Comparison of ENCODE assay signal across 8 cellular contexts in genomic region chr1:201015551-201016091, GRCh38. TPM values are rescaled to one million over a fixed set of nuclear protein-coding genes. Genes with fewer than 3 reads are reported as not detected.
DNase-seq lines count a peak whose midpoint lies in the region; TF ChIP-seq lines count a peak whose summit lies in the region.

No MANE protein-coding gene starts in this region.

- peak overlapping the region; percentile 82 for H3K27ac Mint-ChIP-seq in activated naive CD4-positive, alpha-beta T cell treated with anti-CD3 and anti-CD28 coated beads for 36 hours
- H3K27ac Mint-ChIP-seq in T-helper 2 cell treated with Interferon-gamma antibody and Interleukin-4, amounts not matched to agents 5 μg/mL and 100 μg/mL, for 36 hours = peak overlapping the region; percentile 86
- H3K27ac Mint-ChIP-seq in stimulated activated naive CD8-positive, alpha-beta T cell treated with anti-CD3 and anti-CD28 coated beads, Interleukin-15, Interleukin-2, amounts not matched to agents 100 ng/mL and 50 ng/mL, for 24 hours = peak overlapping the region; percentile 93

- H3K4me1 Mint-ChIP-seq in activated naive CD4-positive, alpha-beta T cell treated with anti-CD3 and anti-CD28 coated beads for 36 hours (ENCODE audit: low read depth) = peaks cover 91% of the 10 kb centered on the region
- H3K4me1 Mint-ChIP-seq in T-helper 2 cell treated with Interferon-gamma antibody and Interleukin-4, amounts not matched to agents 5 μg/mL and 100 μg/mL, for 36 hours (ENCODE audit: low read depth) = peaks cover 80% of the 10 kb centered on the region
- H3K4me1 Mint-ChIP-seq in stimulated activated naive CD8-positive, alpha-beta T cell treated with anti-CD3 and anti-CD28 coated beads, Interleukin-15, Interleukin-2, amounts not matched to agents 100 ng/mL and 50 ng/mL, for 24 hours (ENCODE audit: low read depth) = peaks cover 94% of the 10 kb centered on the region

- H3K36me3 Mint-ChIP-seq in activated naive CD4-positive, alpha-beta T cell treated with anti-CD3 and anti-CD28 coated beads for 36 hours (ENCODE audit: low read depth) = peaks cover 11% of the 10 kb centered on the region
- H3K36me3 Mint-ChIP-seq in T-helper 2 cell treated with Interferon-gamma antibody and Interleukin-4, amounts not matched to agents 5 μg/mL and 100 μg/mL, for 36 hours (ENCODE audit: low read depth) = peaks cover 18% of the 10 kb centered on the region
- peaks cover 16% of the 10 kb centered on the region for H3K36me3 Mint-ChIP-seq in stimulated activated naive CD8-positive, alpha-beta T cell treated with anti-CD3 and anti-CD28 coated beads, Interleukin-15, Interleukin-2, amounts not matched to agents 100 ng/mL and 50 ng/mL, for 24 hours (ENCODE audit: low read depth)

- H3K27me3 Mint-ChIP-seq in activated naive CD4-positive, alpha-beta T cell treated with anti-CD3 and anti-CD28 coated beads for 36 hours (ENCODE audit: low read depth) = no peaks in the 10 kb centered on the region
- H3K27me3 Mint-ChIP-seq in T-helper 2 cell treated with Interferon-gamma antibody and Interleukin-4, amounts not matched to agents 5 μg/mL and 100 μg/mL, for 36 hours (ENCODE audit: low read depth) = no peaks in the 10 kb centered on the region
- no peaks in the 10 kb centered on the region for H3K27me3 Mint-ChIP-seq in stimulated activated naive CD8-positive, alpha-beta T cell treated with anti-CD3 and anti-CD28 coated beads, Interleukin-15, Interleukin-2, amounts not matched to agents 100 ng/mL and 50 ng/mL, for 24 hours

- H3K9me3 Mint-ChIP-seq in activated naive CD4-positive, alpha-beta T cell treated with anti-CD3 and anti-CD28 coated beads for 36 hours = no peaks in the 10 kb centered on the region
- H3K9me3 Mint-ChIP-seq in T-helper 2 cell treated with Interferon-gamma antibody and Interleukin-4, amounts not matched to agents 5 μg/mL and 100 μg/mL, for 36 hours = no peaks in the 10 kb centered on the region
- no peaks in the 10 kb centered on the region for H3K9me3 Mint-ChIP-seq in stimulated activated naive CD8-positive, alpha-beta T cell treated with anti-CD3 and anti-CD28 coated beads, Interleukin-15, Interleukin-2, amounts not matched to agents 100 ng/mL and 50 ng/mL, for 24 hours

- intact Hi-C loops in activated naive CD4-positive, alpha-beta T cell treated with anti-CD3 and anti-CD28 coated beads for 36 hours (cut with micrococcal nuclease) = loop anchor here (5.0 kb wide), 1 partner anchor 437 kb away; no protein-coding TSS in a partner anchor

- DNase-seq in activated naive CD4-positive, alpha-beta T cell treated with anti-CD3 and anti-CD28 coated beads for 36 hours = peak; percentile 42
- DNase-seq in activated naive CD4-positive, alpha-beta T cell treated with anti-CD3 and anti-CD28 coated beads, Interleukin-2, amount 50 U/mL, for 16 hours = no peak
- peak; percentile 32 for DNase-seq in T-helper 2 cell treated with Interferon-gamma antibody and Interleukin-4, amounts not matched to agents 5 μg/mL and 100 μg/mL, for 36 hours (ENCODE audit: low spot score)
- DNase-seq in erythroblast (lab: John Stamatoyannopoulos, UW) (no peak), ureter (ENCODE audit: low spot score) (no peak), COLO668 (lab: John Stamatoyannopoulos, UW; ENCODE audit: unreplicated experiment) (no peak), NCI-H146 treated with DMSO at 0.1 percent for 48 hours (lab: John Stamatoyannopoulos, UW; ENCODE audit: unreplicated experiment) (no peak)

- CTCF ChIA-PET in activated naive CD4-positive, alpha-beta T cell treated with anti-CD3 and anti-CD28 coated beads for 36 hours (lab: Charles Lee) = interaction anchor here (0.6 to 4.2 kb wide), 9 partner anchors 8 to 101 kb away, joined by 3 to 40 read pairs (median 5); partner anchors contain the start of gene KIF21B

- H3K4me3 Mint-ChIP-seq in activated naive CD4-positive, alpha-beta T cell treated with anti-CD3 and anti-CD28 coated beads for 36 hours = no peak overlapping the region
- H3K4me3 Mint-ChIP-seq in T-helper 2 cell treated with Interferon-gamma antibody and Interleukin-4, amounts not matched to agents 5 μg/mL and 100 μg/mL, for 36 hours = peak overlapping the region; percentile 64
- peak overlapping the region; percentile 62 for H3K4me3 Mint-ChIP-seq in stimulated activated naive CD8-positive, alpha-beta T cell treated with anti-CD3 and anti-CD28 coated beads, Interleukin-15, Interleukin-2, amounts not matched to agents 100 ng/mL and 50 ng/mL, for 24 hours

- TF ChIP-seq POLR2A in erythroblast (IDR thresholded peaks at IDR 0.05; ENCODE audit: low read length) = peak; percentile 50

RNA-seq across cellular contexts. Expression of gene KIF21B, which starts 7.9 kb away (rescaled TPM):
- total RNA-seq in activated naive CD4-positive, alpha-beta T cell treated with anti-CD3 and anti-CD28 coated beads for 36 hours = 10 to 100 TPM; 45.5 to 46.3 TPM
- 10.7 TPM for total RNA-seq in ureter

Comparison
In these comparisons a context has a peak if more than half of its experiments do, and no peak if none do; other contexts are left out.
1. DNase-seq: peak in activated naive CD4-positive, alpha-beta T cell treated with anti-CD3 and anti-CD28 coated beads for 36 hours (single experiment) and T-helper 2 cell treated with Interferon-gamma antibody and Interleukin-4, amounts not matched to agents 5 μg/mL and 100 μg/mL, for 36 hours (single experiment); none in activated naive CD4-positive, alpha-beta T cell treated with anti-CD3 and anti-CD28 coated beads, Interleukin-2, amount 50 U/mL, for 16 hours (single experiment), erythroblast (0 of 2), ureter (single experiment), COLO668 (single experiment) and NCI-H146 treated with DMSO at 0.1 percent for 48 hours (single experiment).
2. Peak in every context shown above with its lines, with median percentiles within 50 percentile points of each other: H3K27ac Mint-ChIP-seq.